ENCODE assay signal across 9 cellular contexts in the genomic region with DNA sequence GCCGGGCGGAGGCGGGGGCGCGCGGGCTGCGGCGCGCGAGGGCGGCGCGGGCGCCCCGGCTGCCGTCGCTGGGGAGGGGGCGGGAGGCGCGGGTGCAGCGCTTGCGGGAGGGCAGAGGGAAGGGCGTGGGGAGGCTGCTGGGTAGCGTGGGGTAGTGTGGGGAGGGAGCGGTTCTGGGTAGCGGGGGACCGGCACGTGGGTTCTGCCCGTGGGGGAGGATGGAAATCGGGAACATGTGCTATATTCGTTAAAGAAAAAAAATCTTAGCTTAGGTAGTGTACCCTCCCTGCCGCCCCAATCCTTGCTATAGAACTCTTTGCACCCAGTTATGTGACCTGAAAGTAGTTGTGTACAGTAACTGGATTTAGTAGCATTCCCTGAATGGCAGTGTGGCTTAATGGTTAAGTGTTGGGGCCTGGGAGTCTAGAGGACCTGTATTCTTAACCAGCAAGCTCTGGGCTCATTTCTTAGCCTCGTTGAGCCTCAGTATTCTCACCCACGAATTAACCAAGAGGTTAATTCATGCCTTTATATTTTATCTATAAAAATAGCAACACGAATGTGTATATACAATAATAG. TPM values are rescaled to one million over a fixed set of nuclear protein-coding genes. Genes with fewer than 3 reads are reported as not detected.
DNase-seq lines count a peak whose midpoint lies in the region; TF ChIP-seq lines count a peak whose summit lies in the region.
"Had no signal": no experiment of that assay in that cellular context is flagged by ENCODE, and none has a peak within 500 bp of the region (broad histone marks: within the 10 kb centered on the region; RNA-seq: fewer than 3 reads in every experiment).

No MANE protein-coding gene starts in this region.

- no peak overlapping the region for H2AFZ ChIP-seq in smooth muscle cell (ENCODE audit: low read depth)

- H3K4me1 ChIP-seq in NT2/D1 (ENCODE audit: insufficient read depth, insufficient read length) = no peaks in the 10 kb centered on the region
- H3K4me1 ChIP-seq in smooth muscle cell (ENCODE audit: low read depth) = peaks cover 9% of the 10 kb centered on the region

- H3K79me2 ChIP-seq in smooth muscle cell (ENCODE audit: low read depth) = peaks cover 51% of the 10 kb centered on the region

- H3K27ac ChIP-seq in smooth muscle cell (ENCODE audit: low read depth) = peak overlapping the region; percentile 45

- peaks cover 49% of the 10 kb centered on the region for H4K20me1 ChIP-seq in smooth muscle cell (ENCODE audit: low read depth)

- peaks cover 14% of the 10 kb centered on the region for H3F3A ChIP-seq in smooth muscle cell (ENCODE audit: low read depth)

- H3K9me3 ChIP-seq in NT2/D1 (ENCODE audit: insufficient read depth, low read length) (no peaks in the 10 kb centered on the region), smooth muscle cell (replicated peaks; ENCODE audit: low read depth) (no peaks in the 10 kb centered on the region)

- H3K27me3 ChIP-seq in NT2/D1 (ENCODE audit: insufficient read depth, insufficient read length) (no peaks in the 10 kb centered on the region), smooth muscle cell (ENCODE audit: low read depth) (no peaks in the 10 kb centered on the region)

- WGBS in smooth muscle cell (ENCODE audit: low lambda C conversion rate) = 7% methylated on average over 7 of the region's 35 CpGs

- peak overlapping the region; percentile 95 for H3K4me2 ChIP-seq in smooth muscle cell

- peak overlapping the region; percentile 77 for H3K9ac ChIP-seq in NT2/D1 (ENCODE audit: insufficient read length, low read depth)
- H3K9ac ChIP-seq in smooth muscle cell (ENCODE audit: low read depth) = peak overlapping the region; percentile 57

- H3K36me3 ChIP-seq in NT2/D1 (ENCODE audit: insufficient read depth, insufficient read length, low read length) = peaks cover 4% of the 10 kb centered on the region
- no peaks in the 10 kb centered on the region for H3K36me3 ChIP-seq in smooth muscle cell (ENCODE audit: low read depth)

- H3K4me3 ChIP-seq in NT2/D1 (ENCODE audit: insufficient read length, low read depth) (peak overlapping the region; percentile 62), iPS-11a (ENCODE audit: low read depth, low read length) (peak overlapping the region; percentile 74), smooth muscle cell (peak overlapping the region; percentile 93)

- peak; percentile 16 for DNase-seq in activated CD4-positive, CD25-positive, alpha-beta regulatory T cell treated with anti-CD3 and anti-CD28 coated beads, Interleukin-2, amount 50 U/mL, for 16 hours (ENCODE audit: low read depth, low spot score)
- DNase-seq in activated CD4-positive, CD25-positive, alpha-beta regulatory T cell treated with anti-CD3 and anti-CD28 coated beads, Interleukin-2, amount 50 U/mL, for 72 hours = no peak
- no peak for DNase-seq in NT2/D1 (ENCODE audit: low read depth, low spot score)
- peak; percentile 1 for DNase-seq in activated naive CD8-positive, alpha-beta T cell treated with anti-CD3 and anti-CD28 coated beads, Interleukin-2, amount 50 U/mL, for 16 hours (ENCODE audit: low read depth, low spot score)
- peak; percentile 32 for DNase-seq in smooth muscle cell (lab: John Stamatoyannopoulos, UW; ENCODE audit: unreplicated experiment)
- no peak for DNase-seq in kidney glomerular epithelial cell (lab: John Stamatoyannopoulos, UW)
- DNase-seq in mesenteric fat pad (ENCODE audit: low spot score) = no peak

- no peak for TF ChIP-seq CTCF in smooth muscle cell (IDR thresholded peaks at IDR 0.05; ENCODE audit: borderline replicate concordance, insufficient read depth, poor library complexity, severe bottlenecking)

RNA-seq across cellular contexts. Expression of gene RABEP1, which starts 0.6 kb away (rescaled TPM):
- 25.3 and 30.2 TPM in 2 replicates for total RNA-seq in smooth muscle cell
- 26.5 and 41.4 TPM in 2 replicates for polyA plus RNA-seq in smooth muscle cell
- 65.7 TPM for total RNA-seq in mesenteric fat pad

RNA-seq across cellular contexts. Expression of gene SCIMP, which starts 48.1 kb away (rescaled TPM):
- not detected in 2 replicates for total RNA-seq in smooth muscle cell
- polyA plus RNA-seq in smooth muscle cell = 0.07 TPM in 1 of 2 replicates, not detected in the other
- total RNA-seq in mesenteric fat pad = 7.6 TPM
- total RNA-seq: renal cortical epithelial cell had no signal

Comparison
In these comparisons a context has a peak if more than half of its experiments do, and no peak if none do; other contexts are left out.
1. DNase-seq: peak in activated CD4-positive, CD25-positive, alpha-beta regulatory T cell treated with anti-CD3 and anti-CD28 coated beads, Interleukin-2, amount 50 U/mL, for 16 hours (single experiment), activated naive CD8-positive, alpha-beta T cell treated with anti-CD3 and anti-CD28 coated beads, Interleukin-2, amount 50 U/mL, for 16 hours (single experiment) and smooth muscle cell (single experiment); none in activated CD4-positive, CD25-positive, alpha-beta regulatory T cell treated with anti-CD3 and anti-CD28 coated beads, Interleukin-2, amount 50 U/mL, for 72 hours (single experiment), NT2/D1 (single experiment), kidney glomerular epithelial cell (single experiment) and mesenteric fat pad (single experiment).
2. Peak in every context shown above with its lines, with median percentiles within 50 percentile points of each other: H3K4me3 ChIP-seq.